ENCODE assay signal across 1 cellular context in the genomic region with DNA sequence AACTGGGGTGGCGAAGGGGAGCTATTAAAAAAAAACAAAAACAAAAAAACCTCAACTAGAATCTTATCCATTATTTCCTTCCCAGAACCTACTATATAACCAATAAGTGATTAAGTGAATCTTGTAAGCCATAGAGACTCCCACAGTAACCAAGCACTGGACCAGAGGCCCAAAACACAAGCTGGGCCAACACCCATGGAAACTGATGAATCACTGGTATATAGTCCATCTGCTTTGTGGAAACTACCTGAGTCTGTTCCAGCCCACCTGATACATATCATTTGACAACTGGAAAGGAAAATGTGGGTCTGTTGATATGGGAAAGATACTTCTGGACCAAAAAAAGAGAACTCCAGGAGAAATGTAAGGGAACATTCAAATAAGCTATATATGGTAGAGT.
TF ChIP-seq lines count a peak whose summit lies in the region.

No MANE protein-coding gene starts in this region.

TF ChIP-seq in GM12878, 131 proteins besides CTCF, POLR2A, EP300 and RAD21 (continued from another document):
- no peak for TF ChIP-seq SP1 (IDR thresholded peaks at IDR 0.05; ENCODE audit: low read depth, low read length)
- no peak for TF ChIP-seq ZNF217 (IDR thresholded peaks at IDR 0.05)
- no peak for TF ChIP-seq TCF7 (IDR thresholded peaks at IDR 0.05; ENCODE audit: borderline replicate concordance)
- TF ChIP-seq KAT2A (conservative IDR thresholded peaks at IDR 0.05; ENCODE audit: control insufficient read depth, low read depth, low read length) = no peak
- TF ChIP-seq CREM (IDR thresholded peaks at IDR 0.05; ENCODE audit: low read depth) = no peak
- no peak for TF ChIP-seq ETV6 (conservative IDR thresholded peaks at IDR 0.05 in 1 of 2, IDR thresholded peaks at IDR 0.05 in 1 of 2; ENCODE audit: borderline replicate concordance in 1 of 2, low read depth in 1 of 2)
- no peak for TF ChIP-seq NFXL1 (IDR thresholded peaks at IDR 0.05; ENCODE audit: borderline replicate concordance)
- no peak for TF ChIP-seq EED (IDR thresholded peaks at IDR 0.05; ENCODE audit: low read depth)
- TF ChIP-seq MEF2B (IDR thresholded peaks at IDR 0.05; ENCODE audit: partially characterized antibody, poor library complexity, severe bottlenecking) = no peak
- no peak for TF ChIP-seq NRF1 (conservative IDR thresholded peaks at IDR 0.05; ENCODE audit: low read depth, low read length)
- TF ChIP-seq RCOR1 (conservative IDR thresholded peaks at IDR 0.05; ENCODE audit: low read depth, low read length) = no peak
- no peak for TF ChIP-seq NR2C1 (IDR thresholded peaks at IDR 0.05)
- no peak for TF ChIP-seq POLR2AphosphoS2 (IDR thresholded peaks at IDR 0.05; ENCODE audit: low read depth, low read length)
- TF ChIP-seq, protein P1, sequence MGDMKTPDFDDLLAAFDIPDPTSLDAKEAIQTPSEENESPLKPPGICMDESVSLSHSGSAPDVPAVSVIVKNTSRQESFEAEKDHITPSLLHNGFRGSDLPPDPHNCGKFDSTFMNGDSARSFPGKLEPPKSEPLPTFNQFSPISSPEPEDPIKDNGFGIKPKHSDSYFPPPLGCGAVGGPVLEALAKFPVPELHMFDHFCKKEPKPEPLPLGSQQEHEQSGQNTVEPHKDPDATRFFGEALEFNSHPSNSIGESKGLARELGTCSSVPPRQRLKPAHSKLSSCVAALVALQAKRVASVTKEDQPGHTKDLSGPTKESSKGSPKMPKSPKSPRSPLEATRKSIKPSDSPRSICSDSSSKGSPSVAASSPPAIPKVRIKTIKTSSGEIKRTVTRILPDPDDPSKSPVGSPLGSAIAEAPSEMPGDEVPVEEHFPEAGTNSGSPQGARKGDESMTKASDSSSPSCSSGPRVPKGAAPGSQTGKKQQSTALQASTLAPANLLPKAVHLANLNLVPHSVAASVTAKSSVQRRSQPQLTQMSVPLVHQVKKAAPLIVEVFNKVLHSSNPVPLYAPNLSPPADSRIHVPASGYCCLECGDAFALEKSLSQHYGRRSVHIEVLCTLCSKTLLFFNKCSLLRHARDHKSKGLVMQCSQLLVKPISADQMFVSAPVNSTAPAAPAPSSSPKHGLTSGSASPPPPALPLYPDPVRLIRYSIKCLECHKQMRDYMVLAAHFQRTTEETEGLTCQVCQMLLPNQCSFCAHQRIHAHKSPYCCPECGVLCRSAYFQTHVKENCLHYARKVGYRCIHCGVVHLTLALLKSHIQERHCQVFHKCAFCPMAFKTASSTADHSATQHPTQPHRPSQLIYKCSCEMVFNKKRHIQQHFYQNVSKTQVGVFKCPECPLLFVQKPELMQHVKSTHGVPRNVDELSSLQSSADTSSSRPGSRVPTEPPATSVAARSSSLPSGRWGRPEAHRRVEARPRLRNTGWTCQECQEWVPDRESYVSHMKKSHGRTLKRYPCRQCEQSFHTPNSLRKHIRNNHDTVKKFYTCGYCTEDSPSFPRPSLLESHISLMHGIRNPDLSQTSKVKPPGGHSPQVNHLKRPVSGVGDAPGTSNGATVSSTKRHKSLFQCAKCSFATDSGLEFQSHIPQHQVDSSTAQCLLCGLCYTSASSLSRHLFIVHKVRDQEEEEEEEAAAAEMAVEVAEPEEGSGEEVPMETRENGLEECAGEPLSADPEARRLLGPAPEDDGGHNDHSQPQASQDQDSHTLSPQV (IDR thresholded peaks at IDR 0.05) = no peak
TF ChIP-seq in GM12878: peak in this region for 0.
